Comparison of ENCODE assay signal across 1 cellular context in genomic region chr5:175813943-175814630, GRCh38.
TF ChIP-seq lines count a peak whose summit lies in the region.

No MANE protein-coding gene starts in this region.

TF ChIP-seq in H1, 55 proteins besides CTCF, POLR2A, EP300 and RAD21:
- TF ChIP-seq SIRT6 (IDR thresholded peaks at IDR 0.05; ENCODE audit: low read length) (no peak), SAP30 (IDR thresholded peaks at IDR 0.05; ENCODE audit: insufficient read depth, insufficient replicate concordance, low read length) (no peak), KDM1A (IDR thresholded peaks at IDR 0.05; ENCODE audit: borderline replicate concordance, low read length) (no peak), RXRA (IDR thresholded peaks at IDR 0.05; ENCODE audit: insufficient read depth, low read depth, low read length) (no peak)
